ENCODE assay signal across 1 cellular context in genomic region chr6:25715794-25716193, GRCh38.
TF ChIP-seq lines count a peak whose summit lies in the region.

No MANE protein-coding gene starts in this region.

TF ChIP-seq in HepG2, 621 proteins besides CTCF, POLR2A, EP300 and RAD21 (continued from another document and continues in another):
- TF ChIP-seq ZNF639 (CRISPR knock-in tag; conservative IDR thresholded peaks at IDR 0.05) (no peak), SMARCE1 (IDR thresholded peaks at IDR 0.05; ENCODE audit: borderline replicate concordance) (no peak), ZNF598 (CRISPR knock-in tag; IDR thresholded peaks at IDR 0.05; ENCODE audit: borderline replicate concordance) (0 out of 2 replicates have a peak, but pooled peaks have one; percentile 25), ZMYM4 (CRISPR knock-in tag; IDR thresholded peaks at IDR 0.05) (peak; percentile 64; the same call in 1 of the 2 replicates), BCL3 (CRISPR knock-in tag; IDR thresholded peaks at IDR 0.05) (no peak), PLRG1 (conservative IDR thresholded peaks at IDR 0.05) (no peak), MYC (CRISPR knock-in tag; IDR thresholded peaks at IDR 0.05; ENCODE audit: borderline replicate concordance) (no peak), ZKSCAN5 (CRISPR knock-in tag; IDR thresholded peaks at IDR 0.05) (no peak), NFE2L2 (IDR thresholded peaks at IDR 0.05; ENCODE audit: low read length) (no peak), PRDM4 (CRISPR knock-in tag; IDR thresholded peaks at IDR 0.05; ENCODE audit: borderline replicate concordance) (no peak), GFI1 (CRISPR knock-in tag; IDR thresholded peaks at IDR 0.05; ENCODE audit: borderline replicate concordance) (no peak; the same call in 1 of the 2 replicates), ZNF256 (CRISPR knock-in tag; conservative IDR thresholded peaks at IDR 0.05) (no peak), SALL1 (CRISPR knock-in tag; IDR thresholded peaks at IDR 0.05) (peak; percentile 78), ZBTB38 (CRISPR knock-in tag; IDR thresholded peaks at IDR 0.05) (no peak), SYNCRIP (IDR thresholded peaks at IDR 0.05; ENCODE audit: insufficient read depth, low read depth, low read length) (no peak), KDM1A (CRISPR knock-in tag; IDR thresholded peaks at IDR 0.05) (no peak), SMAD1 (CRISPR knock-in tag; IDR thresholded peaks at IDR 0.05; ENCODE audit: borderline replicate concordance, low read depth) (no peak), RERE (CRISPR knock-in tag; IDR thresholded peaks at IDR 0.05; ENCODE audit: low read depth) (no peak), ZNF788 (CRISPR knock-in tag; IDR thresholded peaks at IDR 0.05; ENCODE audit: borderline replicate concordance) (no peak), TRIM22 (IDR thresholded peaks at IDR 0.05) (no peak), ZBTB8A (CRISPR knock-in tag; IDR thresholded peaks at IDR 0.05; ENCODE audit: borderline replicate concordance, low read depth) (no peak), ZXDC (CRISPR knock-in tag; IDR thresholded peaks at IDR 0.05) (no peak), PRDM10 (CRISPR knock-in tag; IDR thresholded peaks at IDR 0.05; ENCODE audit: low read depth) (0 out of 2 replicates have a peak, but pooled peaks have one; percentile 54), SALL2 (CRISPR knock-in tag; IDR thresholded peaks at IDR 0.05) (no peak), EED (CRISPR knock-in tag; IDR thresholded peaks at IDR 0.05) (no peak), SIX1 (CRISPR knock-in tag; IDR thresholded peaks at IDR 0.05; ENCODE audit: borderline replicate concordance) (no peak), BHLHE40 (IDR thresholded peaks at IDR 0.05; ENCODE audit: low read length) (no peak), ZNF550 (CRISPR knock-in tag; IDR thresholded peaks at IDR 0.05; ENCODE audit: borderline replicate concordance) (no peak), HIVEP1 (CRISPR knock-in tag; IDR thresholded peaks at IDR 0.05) (no peak), TRIM24 (CRISPR knock-in tag; IDR thresholded peaks at IDR 0.05) (no peak), HMGXB4 (CRISPR knock-in tag; IDR thresholded peaks at IDR 0.05; ENCODE audit: borderline replicate concordance in 1 of 2, low read depth in 1 of 2) (no peak), ZNF720 (CRISPR knock-in tag; IDR thresholded peaks at IDR 0.05) (no peak), KMT2B (CRISPR knock-in tag; IDR thresholded peaks at IDR 0.05) (no peak), IRX3 (CRISPR knock-in tag; IDR thresholded peaks at IDR 0.05; ENCODE audit: borderline replicate concordance, low read depth) (no peak), EEA1 (CRISPR knock-in tag; IDR thresholded peaks at IDR 0.05; ENCODE audit: borderline replicate concordance) (no peak), SRSF4 (IDR thresholded peaks at IDR 0.05; ENCODE audit: low read depth, low read length, poor library complexity, severe bottlenecking) (no peak), THRA (CRISPR knock-in tag; IDR thresholded peaks at IDR 0.05; ENCODE audit: borderline replicate concordance) (no peak)
